In genomic region chr6:105292689-105293339, GRCh38 we compare ENCODE assay signal across 26 cellular contexts.
"Had no signal": no experiment of that assay in that cellular context is flagged by ENCODE, and none has a peak within 500 bp of the region (broad histone marks: within the 10 kb centered on the region; RNA-seq: fewer than 3 reads in every experiment).

No MANE protein-coding gene starts in this region.

- H3K27ac Mint-ChIP-seq: activated CD4-positive, alpha-beta memory T cell treated with anti-CD3 and anti-CD28 coated beads, Interleukin-2, amount 10 ng/mL, durations not matched to agents 7 days and 5 days; activated naive CD4-positive, alpha-beta T cell treated with anti-CD3 and anti-CD28 coated beads, Interleukin-2, amount 50 U/mL, for 24 hours; activated naive CD8-positive, alpha-beta T cell treated with anti-CD3 and anti-CD28 coated beads, Interleukin-2, amount 50 U/mL, for 24 hours; activated T-cell treated with anti-CD3 and anti-CD28 coated beads, Interleukin-2, amount 50 U/mL, for 24 hours; activated T-helper 17 cell treated with anti-CD3 and anti-CD28 coated beads, Interleukin-2, amount 50 U/mL, for 72 hours; stimulated activated memory B cell treated with anti-CD40 and anti-IgM and Interleukin-4, amounts not matched to agents 10 μg/mL and 1 μg/mL and 100 μg/mL, for 72 hours had no signal

- H3K36me3 ChIP-seq: colonic mucosa, ovary, prostate gland had no signal

- H3K4me1 Mint-ChIP-seq: activated T-helper 17 cell treated with anti-CD3 and anti-CD28 coated beads, Interleukin-2, amount 50 U/mL, for 72 hours; stimulated activated memory B cell treated with anti-CD40 and anti-IgM and Interleukin-4, amounts not matched to agents 10 μg/mL and 1 μg/mL and 100 μg/mL, for 72 hours had no signal

- H3K4me3 Mint-ChIP-seq: activated CD4-positive, alpha-beta memory T cell treated with anti-CD3 and anti-CD28 coated beads, Interleukin-2, amount 10 ng/mL, durations not matched to agents 7 days and 5 days; activated naive CD4-positive, alpha-beta T cell treated with anti-CD3 and anti-CD28 coated beads, Interleukin-2, amount 50 U/mL, for 24 hours; activated naive CD8-positive, alpha-beta T cell treated with anti-CD3 and anti-CD28 coated beads, Interleukin-2, amount 50 U/mL, for 24 hours; activated T-cell treated with anti-CD3 and anti-CD28 coated beads, Interleukin-2, amount 50 U/mL, for 24 hours; activated T-helper 17 cell treated with anti-CD3 and anti-CD28 coated beads, Interleukin-2, amount 50 U/mL, for 72 hours; stimulated activated memory B cell treated with anti-CD40 and anti-IgM and Interleukin-4, amounts not matched to agents 10 μg/mL and 1 μg/mL and 100 μg/mL, for 72 hours had no signal

- H3K4me3 ChIP-seq: colonic mucosa, left ventricle myocardium inferior, lung, mucosa of descending colon, ovary, prostate gland, skin epidermis, tibial nerve had no signal

- H3K27me3 ChIP-seq: colonic mucosa, ovary, tibial nerve had no signal

- DNase-seq: activated CD4-positive, alpha-beta memory T cell treated with anti-CD3 and anti-CD28 coated beads, Interleukin-2, amount 10 ng/mL, durations not matched to agents 7 days and 5 days; activated CD4-positive, alpha-beta T cell treated with anti-CD3 and anti-CD28 coated beads for 4 hours; activated CD4-positive, CD25-positive, alpha-beta regulatory T cell; activated CD8-positive, alpha-beta memory T cell treated with anti-CD3 and anti-CD28 coated beads, Interleukin-2, amount 50 U/mL, for 48 hours; activated naive CD8-positive, alpha-beta T cell treated with anti-CD3 and anti-CD28 coated beads, Interleukin-2, amount 50 U/mL, for 24 hours; activated T-cell treated with anti-CD3 and anti-CD28 coated beads, Interleukin-2, amount 50 U/mL, for 24 hours; amygdala; cerebellar nuclear complex; colonic mucosa; effector CD8-positive, alpha-beta T cell; glutamatergic neuron; islet precursor cell; left ventricle myocardium inferior; mucosa of descending colon; ovary; retina; stimulated activated CD4-positive, alpha-beta T cell treated with anti-CD3 and anti-CD28 coated beads, Interleukin-12 subunit alpha, Interleukin-12 subunit beta, amount 100 ng/mL, for 4 hours; stimulated activated CD4-positive, alpha-beta T cell treated with anti-CD3 and anti-CD28 coated beads, Interleukin-4, amount 100 ng/mL, for 24 hours had no signal

- H3K27ac ChIP-seq: colonic mucosa, left ventricle myocardium inferior, ovary, prostate gland, skin epidermis, tibial nerve had no signal

- ATAC-seq: activated naive CD8-positive, alpha-beta T cell treated with anti-CD3 and anti-CD28 coated beads, Interleukin-2, amount 50 U/mL, for 24 hours; activated T-helper 17 cell treated with anti-CD3 and anti-CD28 coated beads, Interleukin-2, amount 50 U/mL, for 72 hours; mucosa of descending colon; sciatic nerve; stimulated activated memory B cell treated with anti-CD40 and anti-IgM and Interleukin-4, amounts not matched to agents 10 μg/mL and 1 μg/mL and 100 μg/mL, for 72 hours had no signal

- H3K4me1 ChIP-seq: colonic mucosa, left ventricle myocardium inferior, prostate gland, tibial nerve had no signal

- H3K9me3 ChIP-seq: colonic mucosa, left ventricle myocardium inferior, mucosa of descending colon, ovary, prostate gland had no signal

- H3K27me3 Mint-ChIP-seq: activated CD4-positive, alpha-beta memory T cell treated with anti-CD3 and anti-CD28 coated beads, Interleukin-2, amount 10 ng/mL, durations not matched to agents 7 days and 5 days; activated naive CD4-positive, alpha-beta T cell treated with anti-CD3 and anti-CD28 coated beads, Interleukin-2, amount 50 U/mL, for 24 hours; activated naive CD8-positive, alpha-beta T cell treated with anti-CD3 and anti-CD28 coated beads, Interleukin-2, amount 50 U/mL, for 24 hours; activated T-cell treated with anti-CD3 and anti-CD28 coated beads, Interleukin-2, amount 50 U/mL, for 24 hours; activated T-helper 17 cell treated with anti-CD3 and anti-CD28 coated beads, Interleukin-2, amount 50 U/mL, for 72 hours; stimulated activated memory B cell treated with anti-CD40 and anti-IgM and Interleukin-4, amounts not matched to agents 10 μg/mL and 1 μg/mL and 100 μg/mL, for 72 hours had no signal

- H3K9me3 Mint-ChIP-seq: activated CD4-positive, alpha-beta memory T cell treated with anti-CD3 and anti-CD28 coated beads, Interleukin-2, amount 10 ng/mL, durations not matched to agents 7 days and 5 days; activated naive CD4-positive, alpha-beta T cell treated with anti-CD3 and anti-CD28 coated beads, Interleukin-2, amount 50 U/mL, for 24 hours; activated naive CD8-positive, alpha-beta T cell treated with anti-CD3 and anti-CD28 coated beads, Interleukin-2, amount 50 U/mL, for 24 hours; activated T-cell treated with anti-CD3 and anti-CD28 coated beads, Interleukin-2, amount 50 U/mL, for 24 hours; activated T-helper 17 cell treated with anti-CD3 and anti-CD28 coated beads, Interleukin-2, amount 50 U/mL, for 72 hours had no signal
